Comparison of ENCODE assay signal across 10 cellular contexts in the genomic region with DNA sequence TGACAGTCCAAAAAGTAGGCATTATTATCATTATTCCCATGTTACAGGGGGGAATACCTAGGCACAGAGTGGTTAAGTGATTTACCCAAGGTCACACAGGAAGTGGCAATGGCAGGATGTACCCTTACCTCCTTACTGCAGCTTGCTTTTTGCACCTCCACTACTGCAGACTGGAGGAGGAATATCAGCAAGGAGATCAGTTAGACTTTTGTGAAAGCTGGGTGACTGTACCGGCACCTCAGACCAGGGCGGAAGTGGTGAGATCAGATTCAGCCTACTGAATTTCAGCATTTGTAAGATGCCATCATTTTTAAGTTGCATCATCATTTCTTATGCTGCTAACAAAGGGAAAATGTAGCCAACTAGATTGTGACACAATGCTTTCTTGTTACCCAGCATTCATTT. TPM values are rescaled to one million over a fixed set of nuclear protein-coding genes. Genes with fewer than 3 reads are reported as not detected.
DNase-seq lines count a peak whose midpoint lies in the region; ATAC-seq and TF ChIP-seq lines count a peak whose summit lies in the region.
"Had no signal": no experiment of that assay in that cellular context is flagged by ENCODE, and none has a peak within 500 bp of the region (broad histone marks: within the 10 kb centered on the region; RNA-seq: fewer than 3 reads in every experiment).

No MANE protein-coding gene starts in this region.

- H2AFZ ChIP-seq in smooth muscle cell (ENCODE audit: low read depth), result no peak overlapping the region

- H3K79me2 ChIP-seq in smooth muscle cell (ENCODE audit: low read depth), result peaks cover 76% of the 10 kb centered on the region

- intact Hi-C loops in CD4-positive, alpha-beta T cell (cut with DNase I, micrococcal nuclease), result loop anchor here (1.0 to 10.0 kb wide), 7 partner anchors 8 to 466 kb away; a partner anchor contains a TSS

- H3K27me3 Mint-ChIP-seq in CD4-positive, alpha-beta T cell, result no peaks in the 10 kb centered on the region
- H3K27me3 Mint-ChIP-seq in T-helper 1 cell treated with Interleukin-12 subunit alpha and Interleukin-12 subunit beta and Interleukin-4 antibody, amounts not matched to agents 30 μg/mL and 1 μg/mL, for 36 hours (ENCODE audit: low read depth), result no peaks in the 10 kb centered on the region
- no peaks in the 10 kb centered on the region for H3K27me3 Mint-ChIP-seq in activated naive CD8-positive, alpha-beta T cell treated with anti-CD3 and anti-CD28 coated beads, Interleukin-2, amount 50 U/mL, for 24 hours

- peak overlapping the region; percentile 94 for H3K27ac Mint-ChIP-seq in CD4-positive, alpha-beta T cell
- H3K27ac Mint-ChIP-seq in T-helper 1 cell treated with Interleukin-12 subunit alpha and Interleukin-12 subunit beta and Interleukin-4 antibody, amounts not matched to agents 30 μg/mL and 1 μg/mL, for 36 hours, result peak overlapping the region; percentile 96
- H3K27ac Mint-ChIP-seq in activated naive CD8-positive, alpha-beta T cell treated with anti-CD3 and anti-CD28 coated beads, Interleukin-2, amount 50 U/mL, for 24 hours, result peak overlapping the region; percentile 95

- H3K27ac ChIP-seq in CD4-positive, alpha-beta T cell (ENCODE audit: low read depth, low read length), result peak overlapping the region; percentile 80
- H3K27ac ChIP-seq in smooth muscle cell (ENCODE audit: low read depth), result peak overlapping the region; percentile 41

- H3K4me3 Mint-ChIP-seq in CD4-positive, alpha-beta T cell, result peak overlapping the region; percentile 65
- peak overlapping the region; percentile 76 for H3K4me3 Mint-ChIP-seq in T-helper 1 cell treated with Interleukin-12 subunit alpha and Interleukin-12 subunit beta and Interleukin-4 antibody, amounts not matched to agents 30 μg/mL and 1 μg/mL, for 36 hours
- peak overlapping the region; percentile 58 for H3K4me3 Mint-ChIP-seq in activated naive CD8-positive, alpha-beta T cell treated with anti-CD3 and anti-CD28 coated beads, Interleukin-2, amount 50 U/mL, for 24 hours

- H4K20me1 ChIP-seq in smooth muscle cell (ENCODE audit: low read depth), result peaks cover 80% of the 10 kb centered on the region

- H3K9me3 ChIP-seq in CD4-positive, alpha-beta T cell (ENCODE audit: control insufficient read depth, low read length), result no peaks in the 10 kb centered on the region
- no peaks in the 10 kb centered on the region for H3K9me3 ChIP-seq in smooth muscle cell (replicated peaks; ENCODE audit: low read depth)
- H3K9me3 ChIP-seq: heart left ventricle had no signal

- no peaks in the 10 kb centered on the region for H3K36me3 ChIP-seq in smooth muscle cell (ENCODE audit: low read depth)

- no peaks in the 10 kb centered on the region for H3K9me3 Mint-ChIP-seq in CD4-positive, alpha-beta T cell
- no peaks in the 10 kb centered on the region for H3K9me3 Mint-ChIP-seq in T-helper 1 cell treated with Interleukin-12 subunit alpha and Interleukin-12 subunit beta and Interleukin-4 antibody, amounts not matched to agents 30 μg/mL and 1 μg/mL, for 36 hours
- no peaks in the 10 kb centered on the region for H3K9me3 Mint-ChIP-seq in activated naive CD8-positive, alpha-beta T cell treated with anti-CD3 and anti-CD28 coated beads, Interleukin-2, amount 50 U/mL, for 24 hours

- peaks cover 84% of the 10 kb centered on the region for H3K4me1 Mint-ChIP-seq in CD4-positive, alpha-beta T cell (ENCODE audit: low read depth)
- peaks cover 72% of the 10 kb centered on the region for H3K4me1 Mint-ChIP-seq in T-helper 1 cell treated with Interleukin-12 subunit alpha and Interleukin-12 subunit beta and Interleukin-4 antibody, amounts not matched to agents 30 μg/mL and 1 μg/mL, for 36 hours (ENCODE audit: low read depth)
- peaks cover 83% of the 10 kb centered on the region for H3K4me1 Mint-ChIP-seq in activated naive CD8-positive, alpha-beta T cell treated with anti-CD3 and anti-CD28 coated beads, Interleukin-2, amount 50 U/mL, for 24 hours

- no peak overlapping the region for H3K9ac ChIP-seq in smooth muscle cell (ENCODE audit: low read depth)

- ATAC-seq in CD4-positive, alpha-beta T cell (ENCODE audit: poor library complexity), result peak; percentile 83
- ATAC-seq in activated naive CD8-positive, alpha-beta T cell treated with anti-CD3 and anti-CD28 coated beads, Interleukin-2, amount 50 U/mL, for 24 hours, result peak; percentile 86
- ATAC-seq in HG02798 (IDR thresholded peaks at IDR 0.05; ENCODE audit: poor library complexity, unreplicated experiment), result no peak
- ATAC-seq: heart left ventricle had no signal

- peaks cover 6% of the 10 kb centered on the region for H3K36me3 Mint-ChIP-seq in CD4-positive, alpha-beta T cell (ENCODE audit: low read depth)
- H3K36me3 Mint-ChIP-seq in T-helper 1 cell treated with Interleukin-12 subunit alpha and Interleukin-12 subunit beta and Interleukin-4 antibody, amounts not matched to agents 30 μg/mL and 1 μg/mL, for 36 hours (ENCODE audit: low read depth), result peaks cover 13% of the 10 kb centered on the region
- H3K36me3 Mint-ChIP-seq in activated naive CD8-positive, alpha-beta T cell treated with anti-CD3 and anti-CD28 coated beads, Interleukin-2, amount 50 U/mL, for 24 hours (ENCODE audit: low read depth), result peaks cover 29% of the 10 kb centered on the region

- WGBS in smooth muscle cell (ENCODE audit: low lambda C conversion rate), result 74% methylated on average over 2 of the region's 2 CpGs

- peaks cover 40% of the 10 kb centered on the region for H3F3A ChIP-seq in smooth muscle cell (ENCODE audit: low read depth)

- no peak for TF ChIP-seq CTCF in CD4-positive, alpha-beta T cell (IDR thresholded peaks at IDR 0.05)
- no peak for TF ChIP-seq CTCF in smooth muscle cell (IDR thresholded peaks at IDR 0.05; ENCODE audit: borderline replicate concordance, insufficient read depth, poor library complexity, severe bottlenecking)

- CTCF ChIA-PET in CD4-positive, alpha-beta T cell (lab: Charles Lee), result interaction anchor here (0.8 to 4.5 kb wide), 8 partner anchors 10 to 129 kb away, joined by 3 to 19 read pairs (median 4); no protein-coding TSS in a partner anchor

- peak; percentile 50 to 84 (median 64) for DNase-seq in CD4-positive, alpha-beta T cell
- peak; percentile 65 for DNase-seq in activated naive CD8-positive, alpha-beta T cell treated with anti-CD3 and anti-CD28 coated beads, Interleukin-2, amount 50 U/mL, for 24 hours
- DNase-seq in smooth muscle cell (lab: John Stamatoyannopoulos, UW; ENCODE audit: unreplicated experiment) (no peak), NCI-H146 treated with DMSO at 0.1 percent for 48 hours (lab: John Stamatoyannopoulos, UW; ENCODE audit: unreplicated experiment) (no peak), NCI-H2107 treated with DMSO at 0.1 percent for 48 hours (lab: John Stamatoyannopoulos, UW; ENCODE audit: unreplicated experiment) (no peak), NCI-H1694 treated with DMSO at 0.1 percent for 48 hours (lab: John Stamatoyannopoulos, UW) (no peak)
- DNase-seq: heart left ventricle, KBM-7 had no signal

- H3K4me2 ChIP-seq in smooth muscle cell, result no peak overlapping the region

- no peak overlapping the region for H3K4me3 ChIP-seq in smooth muscle cell
- H3K4me3 ChIP-seq: heart left ventricle had no signal

- no peaks in the 10 kb centered on the region for H3K27me3 ChIP-seq in CD4-positive, alpha-beta T cell (ENCODE audit: control insufficient read depth, insufficient read depth, low read length)
- no peaks in the 10 kb centered on the region for H3K27me3 ChIP-seq in smooth muscle cell (ENCODE audit: low read depth)

- H3K4me1 ChIP-seq in smooth muscle cell (ENCODE audit: low read depth), result no peaks in the 10 kb centered on the region

- POLR2A ChIA-PET in CD4-positive, alpha-beta T cell (lab: Charles Lee), result interaction anchor here (0.6 to 3.2 kb wide), 15 partner anchors 10 to 477 kb away, joined by 3 to 12 read pairs (median 4); a partner anchor contains a TSS

RNA-seq across cellular contexts. Expression of a gene that starts 4.5 kb away (rescaled TPM):
- total RNA-seq in CD4-positive, alpha-beta T cell, result 10 to 100 TPM; 27.5 to 28.6 TPM
- total RNA-seq in smooth muscle cell, result 20.3 and 28.9 TPM in 2 replicates
- 25.6 and 27.6 TPM in 2 replicates for polyA plus RNA-seq in smooth muscle cell

Comparison
In these comparisons a context has a peak if more than half of its experiments do, and no peak if none do; other contexts are left out.
1. DNase-seq: peak in CD4-positive, alpha-beta T cell (10 of 10) and activated naive CD8-positive, alpha-beta T cell treated with anti-CD3 and anti-CD28 coated beads, Interleukin-2, amount 50 U/mL, for 24 hours (single experiment); none in smooth muscle cell (single experiment), NCI-H146 treated with DMSO at 0.1 percent for 48 hours (single experiment), NCI-H2107 treated with DMSO at 0.1 percent for 48 hours (single experiment) and NCI-H1694 treated with DMSO at 0.1 percent for 48 hours (single experiment).
2. Peak in every context shown above with its lines, with median percentiles within 50 percentile points of each other: H3K27ac Mint-ChIP-seq and H3K4me3 Mint-ChIP-seq.